In genomic region chr20:44008806-44009678, GRCh38 we compare ENCODE assay signal across 25 cellular contexts.
A peak's percentile ranks its signal among the peaks of the same experiment; 100 is the strongest.
DNase-seq lines count a peak whose midpoint lies in the region; ATAC-seq, FAIRE-seq and TF ChIP-seq lines count a peak whose summit lies in the region.
"Had no signal": no experiment of that assay in that cellular context is flagged by ENCODE, and none has a peak within 500 bp of the region (broad histone marks: within the 10 kb centered on the region; RNA-seq: fewer than 3 reads in every experiment).

No MANE protein-coding gene starts in this region.

- in situ Hi-C loops in K562 (cut with MboI), result no loop called here

- no peak for TF ChIP-seq EP300 in K562 (IDR thresholded peaks at IDR 0.05; ENCODE audit: low read length)

- no peak for TF ChIP-seq CTCF in K562 (IDR thresholded peaks at IDR 0.05 in 2 of 3, conservative IDR thresholded peaks at IDR 0.05 in 1 of 3; ENCODE audit: insufficient read depth in 2 of 3, low read depth in 1 of 3, low read length in 3 of 3)
- TF ChIP-seq CTCF in WTC11 (IDR thresholded peaks at IDR 0.05), result no peak

- H4K20me1 ChIP-seq in K562 (replicated peaks; ENCODE audit: control insufficient read depth, insufficient read depth, low read length), result no peaks in the 10 kb centered on the region; the same call in 1 of the 2 replicates

- H3K4me3 Mint-ChIP-seq in WTC11, result no peak overlapping the region
- H3K4me3 Mint-ChIP-seq: activated naive CD4-positive, alpha-beta T cell treated with anti-CD3 and anti-CD28 coated beads, Interleukin-2, amount 10 ng/mL, durations not matched to agents 7 days and 5 days; activated T-cell treated with anti-CD3 and anti-CD28 coated beads, Interleukin-2, amount 50 U/mL, for 72 hours; central memory CD8-positive, alpha-beta T cell; GM23338 had no signal

- BruUV-seq in K562 (replicated peaks; lab: Mats Ljungman, UMichigan), result no TSS peak

- intact Hi-C loops in K562 (cut with micrococcal nuclease), result no loop called here

- no peak overlapping the region for H2BK5ac ChIP-seq in neuronal stem cell (ENCODE audit: low read length)

- no peaks in the 10 kb centered on the region for H3K9me3 Mint-ChIP-seq in WTC11
- H3K9me3 Mint-ChIP-seq: activated naive CD4-positive, alpha-beta T cell treated with anti-CD3 and anti-CD28 coated beads, Interleukin-2, amount 10 ng/mL, durations not matched to agents 7 days and 5 days; activated T-cell treated with anti-CD3 and anti-CD28 coated beads, Interleukin-2, amount 50 U/mL, for 72 hours; central memory CD8-positive, alpha-beta T cell; GM23338 had no signal

- H3K27ac Mint-ChIP-seq in WTC11, result no peak overlapping the region
- H3K27ac Mint-ChIP-seq: activated naive CD4-positive, alpha-beta T cell treated with anti-CD3 and anti-CD28 coated beads, Interleukin-2, amount 10 ng/mL, durations not matched to agents 7 days and 5 days; activated T-cell treated with anti-CD3 and anti-CD28 coated beads, Interleukin-2, amount 50 U/mL, for 72 hours had no signal

- ATAC-seq in K562 (no peak), WTC11 (no peak)
- ATAC-seq: activated T-cell treated with anti-CD3 and anti-CD28 coated beads, Interleukin-2, amount 50 U/mL, for 72 hours; GM23338 had no signal

- H3K9ac ChIP-seq in K562 (ENCODE audit: insufficient read depth in 1 of 2, low read depth in 2 of 2, low read length in 2 of 2), result no peak overlapping the region
- H3K9ac ChIP-seq in neuronal stem cell (ENCODE audit: low read depth, low read length, poor library complexity), result no peak overlapping the region

- no peaks in the 10 kb centered on the region for H3K9me3 ChIP-seq in K562 (replicated peaks; ENCODE audit: control insufficient read depth, insufficient read depth, low read depth, low read length)
- H3K9me3 ChIP-seq in neuronal stem cell (replicated peaks in 1 of 2; ENCODE audit: control insufficient read depth in 2 of 2, insufficient read depth in 1 of 2, low read depth in 1 of 2, low read length in 2 of 2), result no peaks in the 10 kb centered on the region
- H3K9me3 ChIP-seq: esophagus muscularis mucosa, Peyer's patch, right atrium auricular region had no signal

- H3K4ac ChIP-seq in neuronal stem cell (ENCODE audit: low read length), result no peak overlapping the region

- H3K36me3 ChIP-seq in K562 (ENCODE audit: control insufficient read depth, insufficient read depth, low read length), result no peaks in the 10 kb centered on the region
- no peaks in the 10 kb centered on the region for H3K36me3 ChIP-seq in neuronal stem cell (replicated peaks in 1 of 2; ENCODE audit: control insufficient read depth in 2 of 2, insufficient read depth in 2 of 2, low read length in 2 of 2)
- H3K36me3 ChIP-seq: Peyer's patch, right atrium auricular region had no signal

- no peak overlapping the region for H4K91ac ChIP-seq in neuronal stem cell (ENCODE audit: low read depth, low read length, poor library complexity)

- peaks cover 12 to 21% of the 10 kb centered on the region in 2 experiments; a peak in 4 of 5 replicates for H3K4me1 ChIP-seq in K562 (replicated peaks in 1 of 2; ENCODE audit: control insufficient read depth in 2 of 2, insufficient read depth in 2 of 2, low read length in 2 of 2)
- H3K4me1 ChIP-seq in neuronal stem cell (ENCODE audit: control insufficient read depth in 2 of 2, insufficient read depth in 1 of 2, low read depth in 1 of 2, low read length in 2 of 2), result no peaks in the 10 kb centered on the region
- H3K4me1 ChIP-seq: Peyer's patch, right atrium auricular region had no signal

- WGBS in K562 (ENCODE audit: insufficient coverage, low coverage, missing lambda C conversion rate), result under 1% methylated on average over 12 of the region's 12 CpGs
- WGBS in neuronal stem cell (ENCODE audit: extremely low coverage in 2 of 2, insufficient read length in 2 of 2, insufficient replicate concordance in 1 of 2), 2 donors, result no CpG with 5 or more reads among the region's 12 CpGs

- no peak overlapping the region for H2BK12ac ChIP-seq in neuronal stem cell (ENCODE audit: low read length)

- H3K4me2 ChIP-seq in K562 (ENCODE audit: insufficient read depth, low read length), result no peak overlapping the region; the same call in 1 of the 2 replicates
- no peak overlapping the region for H3K4me2 ChIP-seq in neuronal stem cell (ENCODE audit: insufficient read depth, low read length, poor library complexity, severe bottlenecking)
- H3K4me2 ChIP-seq: GM23338 had no signal

- H3K4me1 Mint-ChIP-seq in WTC11, result no peaks in the 10 kb centered on the region
- H3K4me1 Mint-ChIP-seq: GM23338 had no signal

- FAIRE-seq in K562 (lab: Jason Lieb, UNC) (no peak), GM12892 (lab: Jason Lieb, UNC) (no peak)
- FAIRE-seq: A204.1, kidney had no signal

- H3K27ac ChIP-seq in K562 (ENCODE audit: extremely low read depth, low read depth, low read length), result no peak overlapping the region
- H3K27ac ChIP-seq in neuronal stem cell (replicated peaks; ENCODE audit: low read length), result no peak overlapping the region
- H3K27ac ChIP-seq: Peyer's patch, right atrium auricular region had no signal

- DNase-seq in NCI-H2196 (lab: John Stamatoyannopoulos, UW; ENCODE audit: unreplicated experiment) (peak; percentile 26), NCI-H2196 treated with DMSO at 0.1 percent for 48 hours (lab: John Stamatoyannopoulos, UW; ENCODE audit: unreplicated experiment) (no peak), LoVo (ENCODE audit: low spot score) (peak; percentile 60), K562 (ENCODE audit: extremely low read depth in 1 of 4, low spot score in 3 of 4) (no peak), neuronal stem cell (ENCODE audit: low spot score) (no peak), GM12892 (ENCODE audit: insufficient read length) (no peak), WTC11 (ENCODE audit: low spot score) (no peak)
- DNase-seq in activated CD4-positive, CD25-positive, alpha-beta regulatory T cell (lab: John Stamatoyannopoulos, UW), result no peak
- DNase-seq: activated CD4-positive, alpha-beta T cell treated with anti-CD3 and anti-CD28 coated beads for 1 hour; activated CD8-positive, alpha-beta memory T cell treated with anti-CD3 and anti-CD28 coated beads for 24 hours; activated naive CD4-positive, alpha-beta T cell treated with anti-CD3 and anti-CD28 coated beads, Interleukin-2, amount 10 ng/mL, durations not matched to agents 7 days and 5 days; activated T-cell treated with anti-CD3 and anti-CD28 coated beads, Interleukin-2, amount 50 U/mL, for 72 hours; anterior cingulate cortex; effector CD4-positive, alpha-beta T cell; GF-D8; kidney; NCI-H1930; NCI-H82; Peyer's patch; substantia nigra had no signal

- H4K8ac ChIP-seq in neuronal stem cell (ENCODE audit: low read depth, low read length), result no peak overlapping the region

- no peaks in the 10 kb centered on the region for H3K79me2 ChIP-seq in K562 (ENCODE audit: control insufficient read depth, insufficient read depth, low read length)

- CTCF ChIA-PET in K562 (lab: Yijun Ruan, JAX; ENCODE audit: low intra/inter-chr PET ratio), result no interaction called here
- CTCF ChIA-PET in WTC11 (lab: Charles Lee), result interaction anchor here (1.2 kb wide), 1 partner anchor 20 kb away, joined by 3 read pairs; no protein-coding TSS in a partner anchor

- TF ChIP-seq POLR2A in K562 (conservative IDR thresholded peaks at IDR 0.05), result no peak
- TF ChIP-seq POLR2A in GM12892 (IDR thresholded peaks at IDR 0.05; ENCODE audit: low read depth, low read length), result no peak

- no peaks in the 10 kb centered on the region; the same call in 1 of the 2 replicates for H3K27me3 Mint-ChIP-seq in WTC11 (ENCODE audit: low read depth)

- H3K14ac ChIP-seq in neuronal stem cell (ENCODE audit: low read length), result peak overlapping the region; percentile 14

- H3K4me3 ChIP-seq in K562, result no peak overlapping the region
- no peak overlapping the region for H3K4me3 ChIP-seq in neuronal stem cell (ENCODE audit: low read length in 2 of 2)
- H3K4me3 ChIP-seq: esophagus muscularis mucosa, GM23338, Peyer's patch, right atrium auricular region had no signal

- peaks cover 3 to 30% of the 10 kb centered on the region in 2 experiments; a peak in 3 of 5 replicates for H3K27me3 ChIP-seq in K562 (ENCODE audit: control insufficient read depth in 2 of 2, insufficient read depth in 2 of 2, low read length in 2 of 2)
- H3K27me3 ChIP-seq in neuronal stem cell (ENCODE audit: control insufficient read depth in 3 of 3, insufficient read depth in 3 of 3, low read depth in 1 of 3, low read length in 3 of 3), result no peaks in the 10 kb centered on the region
- H3K27me3 ChIP-seq: esophagus muscularis mucosa, Peyer's patch, right atrium auricular region had no signal

- no peak overlapping the region for H2AK5ac ChIP-seq in neuronal stem cell (ENCODE audit: low read depth, low read length)

- no peak for TF ChIP-seq RAD21 in K562 (CRISPR knock-in tag; conservative IDR thresholded peaks at IDR 0.05 in 1 of 2, IDR thresholded peaks at IDR 0.05 in 1 of 2)

- H3K79me1 ChIP-seq in neuronal stem cell (ENCODE audit: low read depth, low read length), result peaks cover 2% of the 10 kb centered on the region

- H3K18ac ChIP-seq in neuronal stem cell (ENCODE audit: low read length), result no peak overlapping the region

- no peak overlapping the region for H2AFZ ChIP-seq in K562 (ENCODE audit: low read depth, low read length)
- H2AFZ ChIP-seq in neuronal stem cell (ENCODE audit: low read length), result no peak overlapping the region
- H2AFZ ChIP-seq: GM23338 had no signal

- no peak overlapping the region for H2BK120ac ChIP-seq in neuronal stem cell (ENCODE audit: low read depth, low read length)

- H3K36me3 Mint-ChIP-seq in WTC11, result no peaks in the 10 kb centered on the region
- H3K36me3 Mint-ChIP-seq: activated naive CD4-positive, alpha-beta T cell treated with anti-CD3 and anti-CD28 coated beads, Interleukin-2, amount 10 ng/mL, durations not matched to agents 7 days and 5 days had no signal

- H3K9me1 ChIP-seq in K562 (ENCODE audit: control insufficient read depth, insufficient read depth, low read length), result no peaks in the 10 kb centered on the region

- no peak overlapping the region for H3K23ac ChIP-seq in neuronal stem cell (ENCODE audit: low read depth, low read length, poor library complexity)

- POLR2A ChIA-PET in K562 (lab: Yijun Ruan, JAX) (no interaction called here), WTC11 (lab: Charles Lee) (no interaction called here)

- no peak overlapping the region for H2BK15ac ChIP-seq in neuronal stem cell (ENCODE audit: low read length)

TF ChIP-seq in K562, 482 proteins besides CTCF, POLR2A, EP300 and RAD21 (continues in another document):
- TF ChIP-seq RUNX1 (IDR thresholded peaks at IDR 0.05; ENCODE audit: low read depth), result no peak
- no peak for TF ChIP-seq ZNF584 (CRISPR knock-in tag; IDR thresholded peaks at IDR 0.05; ENCODE audit: low read depth)
- TF ChIP-seq MAFG (tag; conservative IDR thresholded peaks at IDR 0.05), result peak; percentile 35; the same call in 1 of the 2 replicates

TF ChIP-seq in WTC11, 78 proteins besides CTCF, POLR2A, EP300 and RAD21 (continues in another document):
- TF ChIP-seq USF2 (CRISPR knock-in tag; IDR thresholded peaks at IDR 0.05), result no peak

Comparison
In these comparisons a context has a peak if more than half of its experiments do, and no peak if none do; other contexts are left out.
1. DNase-seq: peak in NCI-H2196 (single experiment) and LoVo (single experiment); none in NCI-H2196 treated with DMSO at 0.1 percent for 48 hours (single experiment), K562 (0 of 4), neuronal stem cell (single experiment), GM12892 (single experiment), WTC11 (single experiment) and activated CD4-positive, CD25-positive, alpha-beta regulatory T cell (0 of 4).